25 cellular contexts compared by ENCODE assay signal in genomic region chr1:29119365-29119929, GRCh38. TPM values are rescaled to one million over a fixed set of nuclear protein-coding genes. Genes with fewer than 3 reads are reported as not detected.
DNase-seq lines count a peak whose midpoint lies in the region; ATAC-seq and TF ChIP-seq lines count a peak whose summit lies in the region.
"Had no signal": no experiment of that assay in that cellular context is flagged by ENCODE, and none has a peak within 500 bp of the region (broad histone marks: within the 10 kb centered on the region; RNA-seq: fewer than 3 reads in every experiment).

No MANE protein-coding gene starts in this region.

- no peak overlapping the region for H3K4me3 ChIP-seq in rectal smooth muscle tissue (ENCODE audit: low read length)
- H3K4me3 ChIP-seq in psoas muscle, result no peak overlapping the region
- H3K4me3 ChIP-seq: colonic mucosa, GM23338, heart right ventricle, upper lobe of right lung had no signal

- H3K36me3 Mint-ChIP-seq in activated naive CD4-positive, alpha-beta T cell treated with anti-CD3 and anti-CD28 coated beads, Interleukin-2, amount 50 U/mL, for 24 hours, result peaks cover 9% of the 10 kb centered on the region
- H3K36me3 Mint-ChIP-seq in glutamatergic neuron (ENCODE audit: unreplicated experiment), result peaks cover 8% of the 10 kb centered on the region
- peaks cover 31 to 50% of the 10 kb centered on the region in 2 donors for H3K36me3 Mint-ChIP-seq in stimulated activated naive B cell treated with anti-CD40 and anti-IgM and Interleukin-4, amounts not matched to agents 10 μg/mL and 1 μg/mL and 100 μg/mL, for 72 hours

- no peaks in the 10 kb centered on the region for H3K9me3 Mint-ChIP-seq in activated naive CD4-positive, alpha-beta T cell treated with anti-CD3 and anti-CD28 coated beads, Interleukin-2, amount 50 U/mL, for 24 hours
- no peaks in the 10 kb centered on the region for H3K9me3 Mint-ChIP-seq in glutamatergic neuron (ENCODE audit: unreplicated experiment)
- H3K9me3 Mint-ChIP-seq in stimulated activated naive B cell treated with anti-CD40 and anti-IgM and Interleukin-4, amounts not matched to agents 10 μg/mL and 1 μg/mL and 100 μg/mL, for 72 hours, result no peaks in the 10 kb centered on the region
- H3K9me3 Mint-ChIP-seq: activated CD4-positive, alpha-beta T cell treated with anti-CD3 and anti-CD28 coated beads, Interleukin-2, amount 10 ng/mL, durations not matched to agents 24 days and 14 days; GM23338 had no signal

- no peak overlapping the region for H3K9ac ChIP-seq in rectal smooth muscle tissue (ENCODE audit: low read length)

- H3K27me3 ChIP-seq in rectal smooth muscle tissue (ENCODE audit: control insufficient read depth, insufficient read depth, low read length) (peaks cover 4% of the 10 kb centered on the region), psoas muscle (ENCODE audit: insufficient read depth in 3 of 3, low read length in 2 of 3) (peaks cover 0 to 38% (median 16%) of the 10 kb centered on the region in 3 donors)

- H3K4me1 ChIP-seq in rectal smooth muscle tissue (ENCODE audit: control insufficient read depth, insufficient read depth, low read length) (peaks cover 13% of the 10 kb centered on the region), psoas muscle (peaks cover 6% of the 10 kb centered on the region)

- H3K9me3 ChIP-seq in psoas muscle, result no peaks in the 10 kb centered on the region
- H3K9me3 ChIP-seq: colonic mucosa, heart right ventricle, upper lobe of right lung had no signal

- WGBS in psoas muscle, 3 donors, result 86 to 90% (median 88%) methylated on average over 12 of the region's 12 CpGs

- no peaks in the 10 kb centered on the region for H3K4me1 Mint-ChIP-seq in activated naive CD4-positive, alpha-beta T cell treated with anti-CD3 and anti-CD28 coated beads, Interleukin-2, amount 50 U/mL, for 24 hours
- no peaks in the 10 kb centered on the region for H3K4me1 Mint-ChIP-seq in glutamatergic neuron (ENCODE audit: low read depth, unreplicated experiment)
- H3K4me1 Mint-ChIP-seq in stimulated activated naive B cell treated with anti-CD40 and anti-IgM and Interleukin-4, amounts not matched to agents 10 μg/mL and 1 μg/mL and 100 μg/mL, for 72 hours, result peaks cover 6 to 15% of the 10 kb centered on the region in 2 donors
- H3K4me1 Mint-ChIP-seq: GM23338 had no signal

- no peak for TF ChIP-seq CTCF in glutamatergic neuron (IDR thresholded peaks at IDR 0.05; ENCODE audit: partially characterized antibody, unreplicated experiment)
- TF ChIP-seq CTCF in psoas muscle (IDR thresholded peaks at IDR 0.05), result no peak

- H3K27ac ChIP-seq in rectal smooth muscle tissue (ENCODE audit: low read depth, low read length), result peak overlapping the region; percentile 98
- no peak overlapping the region for H3K27ac ChIP-seq in psoas muscle
- H3K27ac ChIP-seq: 22Rv1, colonic mucosa, heart right ventricle, upper lobe of right lung, VCaP had no signal

- intact Hi-C loops in psoas muscle (cut with DNase I), result no loop called here

- H3K27me3 Mint-ChIP-seq in activated naive CD4-positive, alpha-beta T cell treated with anti-CD3 and anti-CD28 coated beads, Interleukin-2, amount 50 U/mL, for 24 hours, result peaks cover 2% of the 10 kb centered on the region
- peaks cover 3% of the 10 kb centered on the region for H3K27me3 Mint-ChIP-seq in glutamatergic neuron (ENCODE audit: unreplicated experiment)
- peaks cover 0 to 15% of the 10 kb centered on the region in 2 donors for H3K27me3 Mint-ChIP-seq in stimulated activated naive B cell treated with anti-CD40 and anti-IgM and Interleukin-4, amounts not matched to agents 10 μg/mL and 1 μg/mL and 100 μg/mL, for 72 hours

- H3K4me3 Mint-ChIP-seq in activated naive CD4-positive, alpha-beta T cell treated with anti-CD3 and anti-CD28 coated beads, Interleukin-2, amount 50 U/mL, for 24 hours, result no peak overlapping the region
- peak overlapping the region; percentile 26 for H3K4me3 Mint-ChIP-seq in glutamatergic neuron (ENCODE audit: unreplicated experiment)
- no peak overlapping the region for H3K4me3 Mint-ChIP-seq in stimulated activated naive B cell treated with anti-CD40 and anti-IgM and Interleukin-4, amounts not matched to agents 10 μg/mL and 1 μg/mL and 100 μg/mL, for 72 hours
- H3K4me3 Mint-ChIP-seq: activated CD4-positive, alpha-beta T cell treated with anti-CD3 and anti-CD28 coated beads, Interleukin-2, amount 10 ng/mL, durations not matched to agents 24 days and 14 days; GM23338 had no signal

- H3K36me3 ChIP-seq in rectal smooth muscle tissue (ENCODE audit: control insufficient read depth, insufficient read depth, low read length), result peaks cover 2% of the 10 kb centered on the region
- H3K36me3 ChIP-seq in psoas muscle (ENCODE audit: insufficient read depth in 1 of 2, low read depth in 1 of 2), result peaks cover 0 to 38% of the 10 kb centered on the region in 2 donors
- H3K36me3 ChIP-seq: colonic mucosa had no signal

- ATAC-seq in psoas muscle, result no peak
- no peak for ATAC-seq in stimulated activated naive B cell treated with anti-CD40 and anti-IgM and Interleukin-4, amounts not matched to agents 10 μg/mL and 1 μg/mL and 100 μg/mL, for 72 hours (replicated peaks)
- ATAC-seq: GM23338, heart right ventricle, Right ventricle myocardium inferior, upper lobe of right lung had no signal

- DNase-seq in activated naive CD4-positive, alpha-beta T cell (lab: John Stamatoyannopoulos, UW), result no peak
- no peak for DNase-seq in glutamatergic neuron
- no peak for DNase-seq in psoas muscle
- DNase-seq in amygdala (lab: John Stamatoyannopoulos, UW), result no peak
- DNase-seq in NCI-H2029 treated with DMSO at 0.1 percent for 48 hours (lab: John Stamatoyannopoulos, UW), result no peak
- no peak for DNase-seq in stimulated activated naive B cell treated with anti-CD40 and anti-IgM and Interleukin-4, amounts not matched to agents 10 μg/mL and 1 μg/mL and 100 μg/mL, for 72 hours
- DNase-seq: activated CD4-positive, alpha-beta T cell treated with anti-CD3 and anti-CD28 coated beads, Interleukin-2, amount 10 ng/mL, durations not matched to agents 24 days and 14 days; activated naive CD4-positive, alpha-beta T cell treated with Interleukin-2 at 50 U/mL for 16 hours; activated T-cell treated with anti-CD3 and anti-CD28 coated beads, Interleukin-2, amount 50 U/mL, for 48 hours; colonic mucosa; effector CD8-positive, alpha-beta T cell; foreskin fibroblast; heart right ventricle; NCI-H1092; NCI-H1694 treated with DMSO at 0.1 percent for 48 hours; NCI-H2171; NCI-H524; upper lobe of right lung had no signal

- H3K27ac Mint-ChIP-seq in activated naive CD4-positive, alpha-beta T cell treated with anti-CD3 and anti-CD28 coated beads, Interleukin-2, amount 50 U/mL, for 24 hours, result peak overlapping the region; percentile 19
- H3K27ac Mint-ChIP-seq in glutamatergic neuron (ENCODE audit: unreplicated experiment), result no peak overlapping the region
- no peak overlapping the region for H3K27ac Mint-ChIP-seq in stimulated activated naive B cell treated with anti-CD40 and anti-IgM and Interleukin-4, amounts not matched to agents 10 μg/mL and 1 μg/mL and 100 μg/mL, for 72 hours
- H3K27ac Mint-ChIP-seq: activated CD4-positive, alpha-beta T cell treated with anti-CD3 and anti-CD28 coated beads, Interleukin-2, amount 10 ng/mL, durations not matched to agents 24 days and 14 days; CD14-positive monocyte; GM23338 had no signal

RNA-seq across cellular contexts. Expression of gene TMEM200B, which starts 4.3 kb away (rescaled TPM):
- total RNA-seq in glutamatergic neuron (ENCODE audit: unreplicated experiment), result 5.8 TPM
- under 1 TPM; 0.42 to 0.99 (median 0.73) TPM for total RNA-seq in psoas muscle
- polyA plus RNA-seq in psoas muscle, result 1 to 10 TPM in 1 of 3 donors, under 1 TPM in 2; 0.55 to 1.3 (median 0.67) TPM
- polyA plus RNA-seq: CD14-positive monocyte had no signal
